In the genomic region with DNA sequence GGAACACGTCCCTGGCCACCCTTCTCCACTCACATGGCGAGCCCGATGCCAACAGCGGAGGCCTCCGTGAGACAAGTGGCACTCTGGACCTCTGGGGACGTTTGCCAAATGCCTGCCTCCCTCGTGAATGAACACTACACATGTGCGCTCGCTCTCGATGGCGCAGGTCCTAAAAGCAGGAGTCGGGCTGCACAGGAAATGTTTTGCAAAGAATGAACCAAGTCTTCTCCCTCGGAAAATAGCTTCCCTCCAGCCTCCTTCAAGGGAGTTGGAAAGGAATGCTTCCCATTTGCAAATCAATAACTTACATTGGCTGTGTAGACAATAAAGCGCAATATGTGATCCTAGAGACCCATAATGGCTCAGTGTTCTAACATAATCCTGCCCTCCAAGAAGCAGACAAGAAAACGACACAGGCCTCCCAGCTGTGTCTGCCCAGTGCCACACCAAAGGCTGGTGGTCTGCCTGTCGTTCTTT, we compare ENCODE assay signal across 15 cellular contexts. TPM values are rescaled to one million over a fixed set of nuclear protein-coding genes. Genes with fewer than 3 reads are reported as not detected.
DNase-seq lines count a peak whose midpoint lies in the region; ATAC-seq and TF ChIP-seq lines count a peak whose summit lies in the region.
"Had no signal": no experiment of that assay in that cellular context is flagged by ENCODE, and none has a peak within 500 bp of the region (broad histone marks: within the 10 kb centered on the region; RNA-seq: fewer than 3 reads in every experiment).

No MANE protein-coding gene starts in this region.

- TF ChIP-seq CTCF in WTC11 (IDR thresholded peaks at IDR 0.05): no peak

- H3K27me3 ChIP-seq in HUES64 (ENCODE audit: insufficient read depth, low read length): no peaks in the 10 kb centered on the region

- no peak for DNase-seq in WTC11 (ENCODE audit: low spot score)
- DNase-seq in iPS-NIHi11 (ENCODE audit: low spot score): peak; percentile 50
- DNase-seq in retina: peak; percentile 54
- no peak for DNase-seq in NCI-H1436 treated with DMSO at 0.1 percent for 48 hours (lab: John Stamatoyannopoulos, UW)
- DNase-seq: activated CD4-positive, alpha-beta T cell treated with anti-CD3 and anti-CD28 coated beads for 48 hours; effector memory CD4-positive, alpha-beta T cell; Kasumi-1; T-helper 1 cell had no signal

- CTCF ChIA-PET in WTC11 (lab: Charles Lee): interaction anchor here (0.7 to 1.2 kb wide), 4 partner anchors 39 to 73 kb away, joined by 3 to 8 read pairs (median 4); partner anchors contain the start of gene ATXN7L1

- H3K27ac ChIP-seq in HUES64 (ENCODE audit: low read depth, low read length): peak overlapping the region; percentile 62; the same call in 1 of the 2 replicates

- POLR2A ChIA-PET in WTC11 (lab: Charles Lee): no interaction called here

- H3K36me3 Mint-ChIP-seq in WTC11: peaks cover 5% of the 10 kb centered on the region; the same call in 1 of the 2 replicates
- H3K36me3 Mint-ChIP-seq: memory B cell had no signal

- peak overlapping the region; percentile 56 for H3K4me3 Mint-ChIP-seq in WTC11
- H3K4me3 Mint-ChIP-seq: activated T-helper 1 cell treated with anti-CD3 and anti-CD28 coated beads, Interleukin-12 subunit alpha, Interleukin-12 subunit beta, Interleukin-2, Interleukin-4 antibody, amounts not matched to agents 30 ng/mL and 10 ng/mL and 1 ng/mL, durations not matched to agents 14 hours and 24 hours and 36 hours; memory B cell had no signal

- no peaks in the 10 kb centered on the region for H3K9me3 ChIP-seq in HUES64 (ENCODE audit: insufficient read depth, low read depth, low read length)

- H3K36me3 ChIP-seq in HUES64 (ENCODE audit: insufficient read depth, low read length): no peaks in the 10 kb centered on the region

- no peak overlapping the region for H3K9ac ChIP-seq in HUES64 (ENCODE audit: low read depth, low read length)

- peaks cover 81% of the 10 kb centered on the region for H3K4me1 Mint-ChIP-seq in WTC11

- peak; percentile 72 for ATAC-seq in WTC11
- no peak for ATAC-seq in GM18520 (IDR thresholded peaks at IDR 0.05; ENCODE audit: unreplicated experiment)
- ATAC-seq in esophagus mucosa: no peak
- no peak for ATAC-seq in activated CD4-positive, CD25-positive, alpha-beta regulatory T cell treated with anti-CD3 and anti-CD28 coated beads, Interleukin-2, amount 50 U/mL, for 24 hours
- ATAC-seq: GM12878 had no signal

- 61% methylated on average over 16 of the region's 16 CpGs for WGBS in HUES64

- H3K4me1 ChIP-seq in HUES64 (ENCODE audit: insufficient read depth, low read length): peaks cover 37% of the 10 kb centered on the region

- H3K27me3 Mint-ChIP-seq in WTC11 (ENCODE audit: low read depth): no peaks in the 10 kb centered on the region; the same call in 1 of the 2 replicates

- peak overlapping the region; percentile 25 for H3K4me3 ChIP-seq in HUES64 (ENCODE audit: low read length)
- H3K4me3 ChIP-seq: GM12878 had no signal

- H3K27ac Mint-ChIP-seq in WTC11: peak overlapping the region; percentile 93
- H3K27ac Mint-ChIP-seq: activated T-helper 1 cell treated with anti-CD3 and anti-CD28 coated beads, Interleukin-12 subunit alpha, Interleukin-12 subunit beta, Interleukin-2, Interleukin-4 antibody, amounts not matched to agents 30 ng/mL and 10 ng/mL and 1 ng/mL, durations not matched to agents 14 hours and 24 hours and 36 hours; memory B cell had no signal

- H3K9me3 Mint-ChIP-seq in WTC11: no peaks in the 10 kb centered on the region
- H3K9me3 Mint-ChIP-seq: activated T-helper 1 cell treated with anti-CD3 and anti-CD28 coated beads, Interleukin-12 subunit alpha, Interleukin-12 subunit beta, Interleukin-2, Interleukin-4 antibody, amounts not matched to agents 30 ng/mL and 10 ng/mL and 1 ng/mL, durations not matched to agents 14 hours and 24 hours and 36 hours; memory B cell had no signal

TF ChIP-seq in WTC11, 78 proteins besides CTCF, POLR2A, EP300 and RAD21 (continues in another document):
- TF ChIP-seq GTF2I (CRISPR knock-in tag; conservative IDR thresholded peaks at IDR 0.05): no peak
- TF ChIP-seq ETV6 (CRISPR knock-in tag; IDR thresholded peaks at IDR 0.05): peak; percentile 68; the same call in 1 of the 2 replicates
- no peak for TF ChIP-seq E2F5 (CRISPR knock-in tag; IDR thresholded peaks at IDR 0.05)
- TF ChIP-seq ARID4B (CRISPR knock-in tag; IDR thresholded peaks at IDR 0.05; ENCODE audit: borderline replicate concordance): no peak
- TF ChIP-seq PRRX2 (CRISPR knock-in tag; IDR thresholded peaks at IDR 0.05): no peak
- no peak for TF ChIP-seq ZBTB21 (CRISPR knock-in tag; IDR thresholded peaks at IDR 0.05; ENCODE audit: borderline replicate concordance)
- peak; percentile 83 for TF ChIP-seq TEAD1 (CRISPR knock-in tag; IDR thresholded peaks at IDR 0.05)
- TF ChIP-seq, protein P1, sequence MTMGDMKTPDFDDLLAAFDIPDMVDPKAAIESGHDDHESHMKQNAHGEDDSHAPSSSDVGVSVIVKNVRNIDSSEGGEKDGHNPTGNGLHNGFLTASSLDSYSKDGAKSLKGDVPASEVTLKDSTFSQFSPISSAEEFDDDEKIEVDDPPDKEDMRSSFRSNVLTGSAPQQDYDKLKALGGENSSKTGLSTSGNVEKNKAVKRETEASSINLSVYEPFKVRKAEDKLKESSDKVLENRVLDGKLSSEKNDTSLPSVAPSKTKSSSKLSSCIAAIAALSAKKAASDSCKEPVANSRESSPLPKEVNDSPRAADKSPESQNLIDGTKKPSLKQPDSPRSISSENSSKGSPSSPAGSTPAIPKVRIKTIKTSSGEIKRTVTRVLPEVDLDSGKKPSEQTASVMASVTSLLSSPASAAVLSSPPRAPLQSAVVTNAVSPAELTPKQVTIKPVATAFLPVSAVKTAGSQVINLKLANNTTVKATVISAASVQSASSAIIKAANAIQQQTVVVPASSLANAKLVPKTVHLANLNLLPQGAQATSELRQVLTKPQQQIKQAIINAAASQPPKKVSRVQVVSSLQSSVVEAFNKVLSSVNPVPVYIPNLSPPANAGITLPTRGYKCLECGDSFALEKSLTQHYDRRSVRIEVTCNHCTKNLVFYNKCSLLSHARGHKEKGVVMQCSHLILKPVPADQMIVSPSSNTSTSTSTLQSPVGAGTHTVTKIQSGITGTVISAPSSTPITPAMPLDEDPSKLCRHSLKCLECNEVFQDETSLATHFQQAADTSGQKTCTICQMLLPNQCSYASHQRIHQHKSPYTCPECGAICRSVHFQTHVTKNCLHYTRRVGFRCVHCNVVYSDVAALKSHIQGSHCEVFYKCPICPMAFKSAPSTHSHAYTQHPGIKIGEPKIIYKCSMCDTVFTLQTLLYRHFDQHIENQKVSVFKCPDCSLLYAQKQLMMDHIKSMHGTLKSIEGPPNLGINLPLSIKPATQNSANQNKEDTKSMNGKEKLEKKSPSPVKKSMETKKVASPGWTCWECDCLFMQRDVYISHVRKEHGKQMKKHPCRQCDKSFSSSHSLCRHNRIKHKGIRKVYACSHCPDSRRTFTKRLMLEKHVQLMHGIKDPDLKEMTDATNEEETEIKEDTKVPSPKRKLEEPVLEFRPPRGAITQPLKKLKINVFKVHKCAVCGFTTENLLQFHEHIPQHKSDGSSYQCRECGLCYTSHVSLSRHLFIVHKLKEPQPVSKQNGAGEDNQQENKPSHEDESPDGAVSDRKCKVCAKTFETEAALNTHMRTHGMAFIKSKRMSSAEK (CRISPR knock-in tag; IDR thresholded peaks at IDR 0.05; ENCODE audit: borderline replicate concordance): no peak
- no peak for TF ChIP-seq MXD4 (CRISPR knock-in tag; IDR thresholded peaks at IDR 0.05; ENCODE audit: borderline replicate concordance)
- TF ChIP-seq SP1 (CRISPR knock-in tag; conservative IDR thresholded peaks at IDR 0.05): 0 out of 2 replicates have a peak, but pooled peaks have one; percentile 16
- TF ChIP-seq IRF2 (CRISPR knock-in tag; IDR thresholded peaks at IDR 0.05; ENCODE audit: borderline replicate concordance, low read depth): no peak
- TF ChIP-seq NFE2L1 (CRISPR knock-in tag; IDR thresholded peaks at IDR 0.05): no peak

RNA-seq across cellular contexts. Expression of gene ATXN7L1, which starts 38.6 kb away (rescaled TPM):
- 17.8 TPM for polyA plus RNA-seq in HUES64 (2013, experiment 1 of 2)
- 16.5 TPM for polyA plus RNA-seq in HUES64 (2013, experiment 2 of 2)
- 36.0 to 38.5 TPM (median 37.7 TPM) in 3 replicates for total RNA-seq in WTC11 (2021)
- total RNA-seq in esophagus mucosa: 9.2 TPM

Comparison
In these comparisons a context has a peak if more than half of its experiments do, and no peak if none do; other contexts are left out.
1. DNase-seq: peak in iPS-NIHi11 (single experiment) and retina (single experiment); none in WTC11 (single experiment) and NCI-H1436 treated with DMSO at 0.1 percent for 48 hours (single experiment).